ENCODE assay signal across 8 cellular contexts in genomic region chrX:71534773-71535544, GRCh38. TPM values are rescaled to one million over a fixed set of nuclear protein-coding genes. Genes with fewer than 3 reads are reported as not detected.
A peak's percentile ranks its signal among the peaks of the same experiment; 100 is the strongest.
DNase-seq lines count a peak whose midpoint lies in the region; ATAC-seq and TF ChIP-seq lines count a peak whose summit lies in the region.

No MANE protein-coding gene starts in this region.

- H3K4me3 ChIP-seq in AG10803 (ENCODE audit: low read length), result peak overlapping the region; percentile 93
- peak overlapping the region; percentile 95 for H3K4me3 ChIP-seq in Jurkat, Clone E6-1 (ENCODE audit: low read length)

- POLR2A ChIA-PET in naive thymus-derived CD8-positive, alpha-beta T cell (lab: Charles Lee), result interaction anchor here (0.6 to 4.4 kb wide), 19 partner anchors 9 to 562 kb away, joined by 3 to 47 read pairs (median 4); partner anchors contain the start of genes CXCR3, IL2RG, NONO and TAF1

- ATAC-seq in naive thymus-derived CD8-positive, alpha-beta T cell, result no peak

- no peak for TF ChIP-seq CTCF in AG10803 (conservative IDR thresholded peaks at IDR 0.05; ENCODE audit: low read length)
- TF ChIP-seq CTCF in chondrocyte (IDR thresholded peaks at IDR 0.05), result no peak

- no peak for DNase-seq in AG10803 (ENCODE audit: low read depth)
- no peak for DNase-seq in Jurkat, Clone E6-1 (ENCODE audit: low read depth, low spot score)
- no peak for DNase-seq in chondrocyte (ENCODE audit: low spot score)
- no peak for DNase-seq in naive thymus-derived CD8-positive, alpha-beta T cell
- no peak for DNase-seq in NCI-H1105 treated with DMSO at 0.1 percent for 48 hours (lab: John Stamatoyannopoulos, UW)
- no peak for DNase-seq in NCI-H1436 (lab: John Stamatoyannopoulos, UW)
- no peak for DNase-seq in NCI-H146 (lab: John Stamatoyannopoulos, UW)
- DNase-seq in ACHN, result no peak

- H3K27ac Mint-ChIP-seq in chondrocyte (ENCODE audit: unreplicated experiment), result peak overlapping the region; percentile 98
- peak overlapping the region; percentile 95 to 99 (median 98) for H3K27ac Mint-ChIP-seq in naive thymus-derived CD8-positive, alpha-beta T cell

- H3K9me3 Mint-ChIP-seq in chondrocyte (ENCODE audit: low read depth), result peaks cover 6% of the 10 kb centered on the region
- H3K9me3 Mint-ChIP-seq in naive thymus-derived CD8-positive, alpha-beta T cell, result peaks cover 0 to 5% (median 0%) of the 10 kb centered on the region in 9 donors

- peaks cover 36% of the 10 kb centered on the region for H3K4me1 Mint-ChIP-seq in chondrocyte (ENCODE audit: low read depth)
- H3K4me1 Mint-ChIP-seq in naive thymus-derived CD8-positive, alpha-beta T cell, result peaks cover 6 to 55% (median 30%) of the 10 kb centered on the region in 4 donors

- in situ Hi-C loops in ACHN (cut with HindIII; ENCODE audit: low pct_ligation_motif_present, low pct_unique_long_range_greater_than_20kb, low sequenced_read_pairs), result no loop called here

- no peaks in the 10 kb centered on the region for H3K27me3 Mint-ChIP-seq in chondrocyte (ENCODE audit: low read depth)
- no peaks in the 10 kb centered on the region for H3K27me3 Mint-ChIP-seq in naive thymus-derived CD8-positive, alpha-beta T cell

- no peaks in the 10 kb centered on the region for H3K36me3 Mint-ChIP-seq in chondrocyte (ENCODE audit: low read depth)
- H3K36me3 Mint-ChIP-seq in naive thymus-derived CD8-positive, alpha-beta T cell, result peaks cover 10 to 45% (median 30%) of the 10 kb centered on the region in 3 donors

- H3K4me3 Mint-ChIP-seq in chondrocyte (ENCODE audit: unreplicated experiment), result peak overlapping the region; percentile 90
- H3K4me3 Mint-ChIP-seq in naive thymus-derived CD8-positive, alpha-beta T cell, result peak overlapping the region; percentile 94 to 99 (median 97)

RNA-seq across cellular contexts. Expression of gene OGT, which starts 2.1 kb away (rescaled TPM):
- polyA plus RNA-seq in Jurkat, Clone E6-1 (2012; ENCODE audit: insufficient read depth, insufficient read length), result 60.6 TPM
- total RNA-seq in chondrocyte, result 108 to 138 TPM (median 138 TPM) in 3 replicates
- total RNA-seq in naive thymus-derived CD8-positive, alpha-beta T cell, result 100 to 1,000 TPM; 636 to 675 TPM
- polyA plus RNA-seq in naive thymus-derived CD8-positive, alpha-beta T cell, result 10 to 100 TPM; 29.7 to 32.7 (median 31.3) TPM

RNA-seq across cellular contexts. Expression of gene GCNA, which starts 43.3 kb away (rescaled TPM):
- polyA plus RNA-seq in Jurkat, Clone E6-1 (2012; ENCODE audit: insufficient read depth, insufficient read length), result 3.1 TPM
- total RNA-seq in chondrocyte, result 3.1 to 4.2 TPM (median 3.2 TPM) in 3 replicates
- total RNA-seq in naive thymus-derived CD8-positive, alpha-beta T cell, result 10 to 100 TPM; 11.6 to 12.1 TPM
- polyA plus RNA-seq in naive thymus-derived CD8-positive, alpha-beta T cell, result 1 to 10 TPM in 1 of 3 donors, under 1 TPM in 2; 0.34 to 1.3 (median 0.77) TPM
